ENCODE assay signal across 7 cellular contexts in the genomic region with DNA sequence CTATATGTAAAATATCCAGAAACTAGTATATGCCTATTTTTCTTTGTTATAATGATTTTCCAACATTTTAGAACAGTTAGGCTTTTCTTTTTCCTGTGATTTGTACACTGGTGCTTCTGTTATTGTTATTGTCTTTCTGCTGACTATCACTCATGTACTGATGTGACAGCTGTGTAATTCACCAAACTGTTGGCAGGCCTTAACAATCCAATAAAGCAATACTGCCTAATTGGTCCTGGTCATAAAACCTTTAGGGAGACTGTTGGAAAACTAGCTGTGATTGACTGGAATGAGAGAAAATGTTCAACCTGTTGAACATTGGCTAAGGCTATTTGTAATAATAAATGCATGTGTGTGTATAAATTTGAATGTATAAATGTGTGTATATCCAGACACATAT.
"Had no signal": no experiment of that assay in that cellular context is flagged by ENCODE, and none has a peak within 500 bp of the region (broad histone marks: within the 10 kb centered on the region; RNA-seq: fewer than 3 reads in every experiment).

No MANE protein-coding gene starts in this region.

- H3K9ac ChIP-seq: GM23248 had no signal

- DNase-seq: GM23248, GOT3, H7, HCEC 1CT, HFFc6, IMR-90, KBM-7 had no signal

- H3K27ac ChIP-seq: GM23248 had no signal

- H3K4me3 Mint-ChIP-seq: HFFc6 had no signal

- H2AFZ ChIP-seq: GM23248 had no signal

- H3K27ac Mint-ChIP-seq: HFFc6 had no signal
